In the genomic region with DNA sequence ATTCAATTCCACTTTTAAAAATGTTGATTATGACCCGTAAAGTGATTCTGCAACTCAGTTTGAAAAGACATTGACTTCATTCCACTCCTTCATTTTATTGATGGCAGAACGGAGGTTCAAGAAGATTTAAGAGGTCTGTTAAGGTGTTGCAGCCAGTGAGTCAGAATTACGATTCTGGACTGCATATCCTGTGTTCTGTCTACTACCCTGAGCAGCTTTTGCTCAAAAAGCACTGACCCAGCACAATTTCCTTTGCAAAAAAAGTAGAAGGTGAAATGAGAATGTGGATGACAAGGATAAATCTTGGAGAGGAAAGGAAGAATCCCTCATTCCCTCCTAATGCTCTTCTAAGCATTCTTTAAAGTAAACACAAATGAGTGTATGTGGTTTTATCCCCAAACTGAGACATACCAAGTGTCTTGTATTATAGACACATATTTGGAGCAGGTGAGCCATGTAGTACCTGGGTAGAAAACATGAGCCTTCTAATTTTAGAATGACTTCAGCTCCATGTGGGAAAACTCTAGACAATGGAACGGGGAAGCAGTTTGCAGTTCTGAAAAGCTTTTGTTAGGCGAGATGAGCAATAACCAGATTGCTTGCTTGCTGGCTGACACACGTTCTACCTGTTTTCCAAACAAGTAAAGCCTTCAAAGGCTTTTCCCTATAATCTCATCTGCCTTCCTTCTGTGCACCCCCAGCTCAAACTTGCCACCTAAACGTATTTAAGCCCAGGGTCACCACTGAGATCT, we compare ENCODE assay signal across 18 cellular contexts. TPM values are rescaled to one million over a fixed set of nuclear protein-coding genes. Genes with fewer than 3 reads are reported as not detected.
"Had no signal": no experiment of that assay in that cellular context is flagged by ENCODE, and none has a peak within 500 bp of the region (broad histone marks: within the 10 kb centered on the region; RNA-seq: fewer than 3 reads in every experiment).

No MANE protein-coding gene starts in this region.

- DNase-seq: activated B cell treated with CpG ODN at 0.5 μM for 24 hours; activated CD4-positive, alpha-beta T cell treated with anti-CD3 and anti-CD28 coated beads, Interleukin-2, amount 10 ng/mL, durations not matched to agents 7 days and 5 days; activated naive CD4-positive, alpha-beta T cell treated with anti-CD3 and anti-CD28 coated beads, Interleukin-2, amount 50 U/mL, for 16 hours; adrenal gland; cortex of kidney; effector memory CD8-positive, alpha-beta T cell; foreskin melanocyte; heart right ventricle; retina; T-helper 17 cell had no signal

- H3K27me3 ChIP-seq: adrenal gland, tibial nerve had no signal

- H3K27ac ChIP-seq: adrenal gland, esophagus muscularis mucosa, heart right ventricle, tibial nerve had no signal

- H3K4me1 Mint-ChIP-seq: activated B cell treated with CpG ODN at 0.5 μM for 24 hours; activated CD4-positive, alpha-beta T cell treated with anti-CD3 and anti-CD28 coated beads, Interleukin-2, amount 10 ng/mL, durations not matched to agents 7 days and 5 days; neural crest cell had no signal

- H3K27ac Mint-ChIP-seq: activated B cell treated with CpG ODN at 0.5 μM for 24 hours; activated CD4-positive, alpha-beta T cell treated with anti-CD3 and anti-CD28 coated beads, Interleukin-2, amount 10 ng/mL, durations not matched to agents 7 days and 5 days; activated T-helper 2 cell treated with anti-CD3 and anti-CD28 coated beads, Interferon-gamma antibody, Interleukin-2, Interleukin-4, amounts not matched to agents 10 μg/mL and 5 μg/mL and 100 μg/mL, durations not matched to agents 14 hours and 24 hours and 36 hours; T-helper 17 cell had no signal

- ATAC-seq: effector memory CD8-positive, alpha-beta T cell; heart right ventricle; T-helper 17 cell had no signal

- H3K9me3 ChIP-seq: adrenal gland, esophagus muscularis mucosa, heart right ventricle, tibial nerve had no signal

- H3K27me3 Mint-ChIP-seq: activated CD4-positive, alpha-beta T cell treated with anti-CD3 and anti-CD28 coated beads, Interleukin-2, amount 10 ng/mL, durations not matched to agents 7 days and 5 days; central memory CD8-positive, alpha-beta T cell; effector memory CD8-positive, alpha-beta T cell; T-helper 17 cell had no signal

- H3K4me3 ChIP-seq: adrenal gland, esophagus muscularis mucosa, heart right ventricle, skin epidermis, tibial nerve had no signal

- H3K36me3 ChIP-seq: adrenal gland, esophagus muscularis mucosa, heart right ventricle, tibial nerve had no signal

- H3K4me1 ChIP-seq: adrenal gland, esophagus muscularis mucosa, tibial nerve had no signal

- FAIRE-seq: islet of Langerhans, TTC549 had no signal

- H3K4me3 Mint-ChIP-seq: activated B cell treated with CpG ODN at 0.5 μM for 24 hours; activated CD4-positive, alpha-beta T cell treated with anti-CD3 and anti-CD28 coated beads, Interleukin-2, amount 10 ng/mL, durations not matched to agents 7 days and 5 days; central memory CD8-positive, alpha-beta T cell; effector memory CD8-positive, alpha-beta T cell; neural crest cell had no signal

- H3K9me3 Mint-ChIP-seq: activated B cell treated with CpG ODN at 0.5 μM for 24 hours; activated CD4-positive, alpha-beta T cell treated with anti-CD3 and anti-CD28 coated beads, Interleukin-2, amount 10 ng/mL, durations not matched to agents 7 days and 5 days; activated T-helper 2 cell treated with anti-CD3 and anti-CD28 coated beads, Interferon-gamma antibody, Interleukin-2, Interleukin-4, amounts not matched to agents 10 μg/mL and 5 μg/mL and 100 μg/mL, durations not matched to agents 14 hours and 24 hours and 36 hours; central memory CD8-positive, alpha-beta T cell; effector memory CD8-positive, alpha-beta T cell; neural crest cell had no signal

RNA-seq across cellular contexts. Expression of a gene that starts 44.7 kb away (rescaled TPM):
- total RNA-seq: activated T-helper 2 cell treated with anti-CD3 and anti-CD28 coated beads, Interferon-gamma antibody, Interleukin-2, Interleukin-4, amounts not matched to agents 10 μg/mL and 5 μg/mL and 100 μg/mL, durations not matched to agents 14 hours and 24 hours and 36 hours had no signal
